In genomic region chr7:116525298-116525912, GRCh38 we compare ENCODE assay signal across 1 cellular context.
TF ChIP-seq lines count a peak whose summit lies in the region.

No MANE protein-coding gene starts in this region.

TF ChIP-seq in K562, 482 proteins besides CTCF, POLR2A, EP300 and RAD21 (continued from another document and continues in another):
- TF ChIP-seq ZBTB2 (IDR thresholded peaks at IDR 0.05) (0 out of 2 replicates have a peak, but pooled peaks have one; percentile 26), ZBTB26 (CRISPR knock-in tag; IDR thresholded peaks at IDR 0.05) (no peak), BRCA1 (IDR thresholded peaks at IDR 0.05) (no peak), BRCA1 (CRISPR knock-in tag; IDR thresholded peaks at IDR 0.05) (no peak; the same call in 1 of the 2 replicates), ELK3 (CRISPR knock-in tag; IDR thresholded peaks at IDR 0.05) (no peak), RERE (CRISPR knock-in tag; IDR thresholded peaks at IDR 0.05; ENCODE audit: borderline replicate concordance) (peak; percentile 87; the same call in 1 of the 2 replicates), AFF1 (IDR thresholded peaks at IDR 0.05; ENCODE audit: low read depth in 1 of 2, partially characterized antibody in 2 of 2) (no peak), NCOA6 (IDR thresholded peaks at IDR 0.05) (no peak), HOMEZ (CRISPR knock-in tag; IDR thresholded peaks at IDR 0.05) (no peak), ZNF76 (CRISPR knock-in tag; IDR thresholded peaks at IDR 0.05; ENCODE audit: borderline replicate concordance) (no peak), JUND (IDR thresholded peaks at IDR 0.05; ENCODE audit: borderline replicate concordance, low read depth, low read length) (no peak), JUND (tag; IDR thresholded peaks at IDR 0.05; ENCODE audit: borderline replicate concordance, low read depth, low read length) (no peak), GABPB2 (CRISPR knock-in tag; conservative IDR thresholded peaks at IDR 0.05) (no peak), SMARCB1 (IDR thresholded peaks at IDR 0.05; ENCODE audit: insufficient read length, low read depth) (no peak), DMBX1 (CRISPR knock-in tag; IDR thresholded peaks at IDR 0.05; ENCODE audit: borderline replicate concordance) (no peak), ERF (CRISPR knock-in tag; IDR thresholded peaks at IDR 0.05) (no peak), KLF1 (tag; IDR thresholded peaks at IDR 0.05) (no peak), ARID2 (IDR thresholded peaks at IDR 0.05) (no peak), SMARCE1 (IDR thresholded peaks at IDR 0.05) (no peak), ZNF165 (CRISPR knock-in tag; IDR thresholded peaks at IDR 0.05; ENCODE audit: borderline replicate concordance) (no peak), CREB1 (IDR thresholded peaks at IDR 0.05) (no peak), CREB1 (CRISPR knock-in tag; IDR thresholded peaks at IDR 0.05) (0 out of 2 replicates have a peak, but pooled peaks have one; percentile 45), MTF1 (CRISPR knock-in tag; IDR thresholded peaks at IDR 0.05; ENCODE audit: borderline replicate concordance) (no peak), MEIS2 (IDR thresholded peaks at IDR 0.05; ENCODE audit: partially characterized antibody) (no peak), PRPF4 (IDR thresholded peaks at IDR 0.05; ENCODE audit: insufficient read depth, low read depth, low read length, poor library complexity, severe bottlenecking) (no peak), BDP1 (IDR thresholded peaks at IDR 0.05; ENCODE audit: insufficient read depth, insufficient read length) (no peak), NR2F6 (CRISPR knock-in tag; IDR thresholded peaks at IDR 0.05) (no peak), RB1 (IDR thresholded peaks at IDR 0.05; ENCODE audit: low read depth) (0 out of 2 replicates have a peak, but pooled peaks have one; percentile 22), HINFP (tag; conservative IDR thresholded peaks at IDR 0.05; ENCODE audit: low read depth) (no peak), SAFB (IDR thresholded peaks at IDR 0.05; ENCODE audit: borderline replicate concordance, low read depth, low read length) (no peak), DIDO1 (tag; IDR thresholded peaks at IDR 0.05; ENCODE audit: low read depth) (no peak), BRD4 (IDR thresholded peaks at IDR 0.05) (no peak), E2F6 (IDR thresholded peaks at IDR 0.05; ENCODE audit: borderline replicate concordance in 1 of 2, extremely low read depth in 1 of 2, insufficient read depth in 1 of 2, insufficient read length in 1 of 2, low read depth in 1 of 2, low read length in 1 of 2, poor library complexity in 1 of 2, severe bottlenecking in 1 of 2) (peak in 1 of 2 experiments; percentile 47), U2AF1 (optimal IDR thresholded peaks at IDR 0.05; ENCODE audit: low read depth, low read length) (no peak), KLF10 (CRISPR knock-in tag; IDR thresholded peaks at IDR 0.05) (no peak), HNRNPUL1 (IDR thresholded peaks at IDR 0.05; ENCODE audit: low read length) (no peak), HDAC1 (IDR thresholded peaks at IDR 0.05) (0 out of 4 replicates have a peak, but pooled peaks of 1 of the 2 experiments have one; percentile 15), NFATC3 (IDR thresholded peaks at IDR 0.05) (no peak), PHF8 (IDR thresholded peaks at IDR 0.05; ENCODE audit: borderline replicate concordance, low read length) (no peak), TFAM (CRISPR knock-in tag; conservative IDR thresholded peaks at IDR 0.05) (no peak), ZNF79 (CRISPR knock-in tag; IDR thresholded peaks at IDR 0.05; ENCODE audit: low read depth) (no peak), AFF4 (CRISPR knock-in tag; IDR thresholded peaks at IDR 0.05) (0 out of 2 replicates have a peak, but pooled peaks have one; percentile 22), SMC3 (conservative IDR thresholded peaks at IDR 0.05; ENCODE audit: insufficient read depth, low read depth, low read length) (no peak)
